ENCODE assay signal across 8 cellular contexts in genomic region chr3:149480326-149481017, GRCh38. TPM values are rescaled to one million over a fixed set of nuclear protein-coding genes. Genes with fewer than 3 reads are reported as not detected.
A peak's percentile ranks its signal among the peaks of the same experiment; 100 is the strongest.
DNase-seq lines count a peak whose midpoint lies in the region; ATAC-seq and TF ChIP-seq lines count a peak whose summit lies in the region.

No MANE protein-coding gene starts in this region.

- H3K4me1 Mint-ChIP-seq in activated T-cell treated with anti-CD3 and anti-CD28 coated beads, Interleukin-2, amount 50 U/mL, for 72 hours (ENCODE audit: low read depth) = no peaks in the 10 kb centered on the region
- H3K4me1 Mint-ChIP-seq in glutamatergic neuron (ENCODE audit: low read depth, unreplicated experiment) = peaks cover 7% of the 10 kb centered on the region

- ATAC-seq in GM19397 (IDR thresholded peaks at IDR 0.05; ENCODE audit: unreplicated experiment) = peak; percentile 96
- peak; percentile 98 for ATAC-seq in HG03354 (IDR thresholded peaks at IDR 0.05; ENCODE audit: poor library complexity, severe bottlenecking, unreplicated experiment)
- ATAC-seq in activated T-cell treated with anti-CD3 and anti-CD28 coated beads, Interleukin-2, amount 50 U/mL, for 72 hours (replicated peaks in 1 of 2) = peak; percentile 54 to 69

- intact Hi-C loops in ovary (cut with DNase I) = loop anchor here in 1 of 4 donors (10.0 kb wide), 1 partner anchor 356 kb away; the partner anchor contains the start of gene HPS3

- peaks cover 11% of the 10 kb centered on the region for H3K27me3 Mint-ChIP-seq in activated T-cell treated with anti-CD3 and anti-CD28 coated beads, Interleukin-2, amount 50 U/mL, for 72 hours (ENCODE audit: low read depth)
- no peaks in the 10 kb centered on the region for H3K27me3 Mint-ChIP-seq in glutamatergic neuron (ENCODE audit: unreplicated experiment)

- H3K9me3 Mint-ChIP-seq in activated T-cell treated with anti-CD3 and anti-CD28 coated beads, Interleukin-2, amount 50 U/mL, for 72 hours = no peaks in the 10 kb centered on the region
- no peaks in the 10 kb centered on the region for H3K9me3 Mint-ChIP-seq in glutamatergic neuron (ENCODE audit: unreplicated experiment)

- no peak overlapping the region for H3K4me3 Mint-ChIP-seq in activated T-cell treated with anti-CD3 and anti-CD28 coated beads, Interleukin-2, amount 50 U/mL, for 72 hours
- no peak overlapping the region for H3K4me3 Mint-ChIP-seq in glutamatergic neuron (ENCODE audit: unreplicated experiment)

- TF ChIP-seq POLR2A in ovary (IDR thresholded peaks at IDR 0.05) = no peak

- TF ChIP-seq EP300 in ovary (IDR thresholded peaks at IDR 0.05) = no peak

- 72 to 78% (median 72%) methylated on average over 15 of the region's 15 CpGs for WGBS in ovary, 3 donors

- H3K27ac Mint-ChIP-seq in activated T-cell treated with anti-CD3 and anti-CD28 coated beads, Interleukin-2, amount 50 U/mL, for 72 hours = no peak overlapping the region
- H3K27ac Mint-ChIP-seq in glutamatergic neuron (ENCODE audit: unreplicated experiment) = no peak overlapping the region

- no peaks in the 10 kb centered on the region for H3K9me3 ChIP-seq in ovary

- TF ChIP-seq CTCF in glutamatergic neuron (IDR thresholded peaks at IDR 0.05; ENCODE audit: partially characterized antibody, unreplicated experiment) = peak; percentile 66
- peak; percentile 26 to 71 (median 26) for TF ChIP-seq CTCF in ovary (IDR thresholded peaks at IDR 0.05)

- no peaks in the 10 kb centered on the region for H3K27me3 ChIP-seq in ovary

- DNase-seq in DMS153 (lab: John Stamatoyannopoulos, UW) (peak; percentile 73), NCI-H526 treated with DMSO at 0.1 percent for 48 hours (lab: John Stamatoyannopoulos, UW) (peak; percentile 79), glutamatergic neuron (peak; percentile 81), ovary (peak; percentile 55 to 81 (median 70)), NCI-H187 treated with DMSO at 0.1 percent for 48 hours (lab: John Stamatoyannopoulos, UW) (no peak)
- peak; percentile 54 to 55 for DNase-seq in activated T-cell treated with anti-CD3 and anti-CD28 coated beads, Interleukin-2, amount 50 U/mL, for 72 hours

- no peaks in the 10 kb centered on the region for H3K36me3 ChIP-seq in ovary

- H3K36me3 Mint-ChIP-seq in activated T-cell treated with anti-CD3 and anti-CD28 coated beads, Interleukin-2, amount 50 U/mL, for 72 hours (ENCODE audit: insufficient read depth in 2 of 2) = no peaks in the 10 kb centered on the region
- no peaks in the 10 kb centered on the region for H3K36me3 Mint-ChIP-seq in glutamatergic neuron (ENCODE audit: unreplicated experiment)

- H3K4me1 ChIP-seq in ovary (ENCODE audit: insufficient read depth) = no peaks in the 10 kb centered on the region

- H3K4me3 ChIP-seq in ovary = no peak overlapping the region

- no peak overlapping the region for H3K27ac ChIP-seq in ovary

RNA-seq across cellular contexts. Expression of gene TM4SF4, which starts 6.0 kb away (rescaled TPM):
- total RNA-seq in activated T-cell treated with anti-CD3 and anti-CD28 coated beads, Interleukin-2, amount 50 U/mL, for 72 hours = not detected
- total RNA-seq in glutamatergic neuron (ENCODE audit: unreplicated experiment) (not detected), ovary (1 to 10 TPM in 2 of 7 donors, under 1 TPM in 1, not detected in 4; 0.12 to 6.9 (median 4.6) TPM)
- polyA plus RNA-seq in ovary = 1 to 10 TPM in 1 of 2 donors, under 1 TPM in 1; 0.10 to 4.5 TPM
